Comparison of ENCODE assay signal across 8 cellular contexts in the genomic region with DNA sequence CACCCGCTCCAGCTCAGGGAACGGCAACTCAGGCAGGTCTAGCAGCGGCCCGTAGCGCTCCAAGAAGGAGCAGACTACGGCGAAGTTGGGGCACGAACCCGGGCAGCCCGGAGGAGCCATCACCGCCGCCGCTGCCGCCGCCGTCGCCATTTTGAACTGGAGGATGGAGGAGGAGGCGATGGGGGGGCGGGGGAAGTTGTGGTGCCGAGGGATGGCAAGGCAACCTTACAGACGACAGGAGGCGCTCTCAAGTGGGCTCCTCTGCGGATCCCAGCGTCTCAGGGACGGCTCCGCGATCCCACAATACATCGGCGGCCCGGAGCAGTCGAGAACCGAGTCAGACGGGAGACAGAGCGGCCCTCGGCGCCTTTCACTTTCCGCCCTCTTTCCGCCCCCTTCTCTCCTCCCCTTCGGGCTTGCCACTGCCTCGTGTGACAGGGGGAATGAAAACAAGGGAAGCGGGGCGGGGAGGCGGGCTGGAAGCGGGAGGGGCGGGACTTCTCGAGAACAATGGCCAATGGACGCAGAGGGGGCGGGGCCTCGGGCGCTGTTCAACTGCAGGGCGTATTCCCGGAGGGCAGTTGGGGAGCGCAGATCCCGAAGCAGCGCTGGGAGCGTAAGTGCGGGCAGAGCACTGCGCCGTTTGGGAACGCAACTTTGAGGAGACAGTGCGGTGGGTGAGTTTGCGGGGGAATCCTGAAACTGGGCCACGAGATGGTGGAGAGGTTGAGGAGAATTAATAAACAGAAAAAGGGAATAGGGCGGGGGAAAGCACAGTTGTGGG. TPM values are rescaled to one million over a fixed set of nuclear protein-coding genes. Genes with fewer than 3 reads are reported as not detected.
DNase-seq lines count a peak whose midpoint lies in the region; ATAC-seq and TF ChIP-seq lines count a peak whose summit lies in the region.

A gene (plus strand): TSS at position 580 of the 784 bp plus-strand sequence. CDS start 21,353 bp downstream, outside the sequence.
A gene with protein sequence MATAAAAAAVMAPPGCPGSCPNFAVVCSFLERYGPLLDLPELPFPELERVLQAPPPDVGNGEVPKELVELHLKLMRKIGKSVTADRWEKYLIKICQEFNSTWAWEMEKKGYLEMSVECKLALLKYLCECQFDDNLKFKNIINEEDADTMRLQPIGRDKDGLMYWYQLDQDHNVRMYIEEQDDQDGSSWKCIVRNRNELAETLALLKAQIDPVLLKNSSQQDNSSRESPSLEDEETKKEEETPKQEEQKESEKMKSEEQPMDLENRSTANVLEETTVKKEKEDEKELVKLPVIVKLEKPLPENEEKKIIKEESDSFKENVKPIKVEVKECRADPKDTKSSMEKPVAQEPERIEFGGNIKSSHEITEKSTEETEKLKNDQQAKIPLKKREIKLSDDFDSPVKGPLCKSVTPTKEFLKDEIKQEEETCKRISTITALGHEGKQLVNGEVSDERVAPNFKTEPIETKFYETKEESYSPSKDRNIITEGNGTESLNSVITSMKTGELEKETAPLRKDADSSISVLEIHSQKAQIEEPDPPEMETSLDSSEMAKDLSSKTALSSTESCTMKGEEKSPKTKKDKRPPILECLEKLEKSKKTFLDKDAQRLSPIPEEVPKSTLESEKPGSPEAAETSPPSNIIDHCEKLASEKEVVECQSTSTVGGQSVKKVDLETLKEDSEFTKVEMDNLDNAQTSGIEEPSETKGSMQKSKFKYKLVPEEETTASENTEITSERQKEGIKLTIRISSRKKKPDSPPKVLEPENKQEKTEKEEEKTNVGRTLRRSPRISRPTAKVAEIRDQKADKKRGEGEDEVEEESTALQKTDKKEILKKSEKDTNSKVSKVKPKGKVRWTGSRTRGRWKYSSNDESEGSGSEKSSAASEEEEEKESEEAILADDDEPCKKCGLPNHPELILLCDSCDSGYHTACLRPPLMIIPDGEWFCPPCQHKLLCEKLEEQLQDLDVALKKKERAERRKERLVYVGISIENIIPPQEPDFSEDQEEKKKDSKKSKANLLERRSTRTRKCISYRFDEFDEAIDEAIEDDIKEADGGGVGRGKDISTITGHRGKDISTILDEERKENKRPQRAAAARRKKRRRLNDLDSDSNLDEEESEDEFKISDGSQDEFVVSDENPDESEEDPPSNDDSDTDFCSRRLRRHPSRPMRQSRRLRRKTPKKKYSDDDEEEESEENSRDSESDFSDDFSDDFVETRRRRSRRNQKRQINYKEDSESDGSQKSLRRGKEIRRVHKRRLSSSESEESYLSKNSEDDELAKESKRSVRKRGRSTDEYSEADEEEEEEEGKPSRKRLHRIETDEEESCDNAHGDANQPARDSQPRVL (N-terminal part only) (minus strand): TSS at position 158 of the 784 bp plus-strand sequence. CDS start 8 bp downstream, at position 150.

- TF ChIP-seq POLR2A in adrenal gland (IDR thresholded peaks at IDR 0.05): peak; percentile 58 to 94

- TF ChIP-seq CTCF in GM12875 (IDR thresholded peaks at IDR 0.05; ENCODE audit: borderline replicate concordance, insufficient read depth, low read depth, low read length) (peak; percentile 86), adrenal gland (IDR thresholded peaks at IDR 0.05) (peak; percentile 48 to 75 (median 65)), progenitor cell of endocrine pancreas (IDR thresholded peaks at IDR 0.05; ENCODE audit: unreplicated experiment) (peak; percentile 78)

- H3K4me1 ChIP-seq in adrenal gland (replicated peaks in 1 of 2): peaks cover 18 to 66% of the 10 kb centered on the region in 2 donors

- ATAC-seq in HG02798 (IDR thresholded peaks at IDR 0.05; ENCODE audit: poor library complexity, unreplicated experiment): peak; percentile 89
- ATAC-seq in left cardiac atrium: peak; percentile 92 to 93

- H3K9me3 ChIP-seq in adrenal gland (replicated peaks in 1 of 3): no peaks in the 10 kb centered on the region

- H3K4me3 ChIP-seq in GM12875 (ENCODE audit: low read depth, low read length) (peak within 1 kb of the TSS; percentile 93), adrenal gland (peak within 1 kb of the TSS; percentile 85 to 99 (median 90))

- H3K27me3 Mint-ChIP-seq in progenitor cell of endocrine pancreas: no peaks in the 10 kb centered on the region

- intact Hi-C loops in adrenal gland (cut with DNase I) (loop anchor here in 1 of 2 donors (10.0 kb wide), 1 partner anchor 174 kb away; a partner anchor contains a TSS), left cardiac atrium (cut with DNase I) (loop anchor here in 1 of 2 donors (2.0 kb wide), 1 partner anchor 174 kb away; a partner anchor contains a TSS)

- H3K27me3 ChIP-seq in adrenal gland: no peaks in the 10 kb centered on the region

- peaks cover 2% of the 10 kb centered on the region for H3K9me3 Mint-ChIP-seq in progenitor cell of endocrine pancreas (ENCODE audit: low read depth)

- 0 to 1% (median 1%) methylated on average over 23 to 64 of the region's 64 CpGs for WGBS in adrenal gland, 4 donors

- H3K4me3 Mint-ChIP-seq in progenitor cell of endocrine pancreas (ENCODE audit: low read depth): peak within 1 kb of the TSS; percentile 96

- peaks cover 1% of the 10 kb centered on the region for H3K36me3 Mint-ChIP-seq in progenitor cell of endocrine pancreas (ENCODE audit: insufficient read depth)

- DNase-seq in NCI-H1417 treated with DMSO at 0.1 percent for 48 hours (lab: John Stamatoyannopoulos, UW): peak; percentile 91
- DNase-seq in SW480 (ENCODE audit: low spot score): peak; percentile 99
- peak; percentile 99 to 100 (median 99) for DNase-seq in adrenal gland
- DNase-seq in left cardiac atrium: peak; percentile 99
- DNase-seq in progenitor cell of endocrine pancreas (ENCODE audit: low spot score, unreplicated experiment): peak; percentile 97
- peak; percentile 99 for DNase-seq in ureter (ENCODE audit: low spot score)

- peak within 1 kb of the TSS; percentile 99 for H3K27ac Mint-ChIP-seq in progenitor cell of endocrine pancreas

- H3K36me3 ChIP-seq in adrenal gland (replicated peaks in 1 of 2): no peaks in the 10 kb centered on the region

- peaks cover 13% of the 10 kb centered on the region for H3K4me1 Mint-ChIP-seq in progenitor cell of endocrine pancreas (ENCODE audit: low read depth)

- peak within 1 kb of the TSS; percentile 83 to 95 (median 89) for H3K27ac ChIP-seq in adrenal gland

RNA-seq across cellular contexts. Expression of the first gene that starts in this region (rescaled TPM):
- total RNA-seq in adrenal gland: 100 to 1,000 TPM in 6 of 8 donors, 10 to 100 TPM in 2; 85.6 to 247 (median 126) TPM
- 100 to 1,000 TPM; 197 to 581 (median 270) TPM for polyA plus RNA-seq in adrenal gland
- total RNA-seq in left cardiac atrium: 10 to 100 TPM; 70.9 to 77.5 TPM
- 20.4 TPM in 2 replicates for total RNA-seq in progenitor cell of endocrine pancreas
- 20.4 TPM for total RNA-seq in ureter

RNA-seq across cellular contexts. Expression of the second gene that starts in this region (rescaled TPM):
- 100 to 1,000 TPM in 2 of 8 donors, 10 to 100 TPM in 6; 39.6 to 108 (median 69.5) TPM for total RNA-seq in adrenal gland
- polyA plus RNA-seq in adrenal gland: 10 to 100 TPM; 12.7 to 82.9 (median 34.0) TPM
- 10 to 100 TPM; 37.6 to 45.7 TPM for total RNA-seq in left cardiac atrium
- 88.0 and 91.8 TPM in 2 replicates for total RNA-seq in progenitor cell of endocrine pancreas
- total RNA-seq in ureter: 70.3 TPM

Comparison
In these comparisons a context has a peak if more than half of its experiments do, and no peak if none do; other contexts are left out.
1. Peak in every context shown above with its lines: DNase-seq, ATAC-seq, H3K4me3 ChIP-seq and H3K27ac ChIP-seq.